8 cellular contexts compared by ENCODE assay signal in the genomic region with DNA sequence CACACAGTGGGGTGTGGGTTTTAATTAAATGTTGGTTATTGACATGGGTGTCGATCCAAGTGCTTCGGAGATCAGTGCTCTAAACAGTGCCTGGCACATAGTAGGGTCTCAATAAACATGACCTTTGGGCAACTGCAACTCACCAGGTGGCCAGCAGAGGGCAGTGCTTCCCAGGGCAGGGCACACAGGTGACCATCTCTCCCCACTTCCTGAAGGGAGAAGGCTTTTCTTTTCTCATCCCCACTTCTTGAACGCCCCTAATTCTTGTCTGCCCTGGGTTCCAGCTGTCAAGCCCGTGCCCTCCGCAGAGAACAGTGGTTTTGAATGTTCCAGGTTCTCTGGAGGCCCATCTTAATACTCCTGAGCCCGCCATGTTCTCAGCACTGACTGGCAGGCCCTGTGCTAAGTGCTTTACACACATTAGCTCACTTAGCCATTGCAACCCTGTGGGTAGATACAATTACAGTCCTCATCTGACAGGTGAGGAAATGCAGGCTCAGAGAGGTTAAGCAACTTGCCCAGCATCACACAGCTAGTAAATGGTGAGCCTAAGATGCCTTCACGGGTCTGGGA. TPM values are rescaled to one million over a fixed set of nuclear protein-coding genes. Genes with fewer than 3 reads are reported as not detected.
DNase-seq lines count a peak whose midpoint lies in the region; ATAC-seq and TF ChIP-seq lines count a peak whose summit lies in the region.

No MANE protein-coding gene starts in this region.

- no peaks in the 10 kb centered on the region for H3K9me3 ChIP-seq in liver (ENCODE audit: control insufficient read depth in 4 of 4, low read length in 3 of 4)

- H3K4me1 ChIP-seq in liver (ENCODE audit: control insufficient read depth in 4 of 4, insufficient read depth in 4 of 4, low read length in 3 of 4): peaks cover 2 to 4% (median 4%) of the 10 kb centered on the region in 4 donors

- H3K4me1 Mint-ChIP-seq in CD14-positive monocyte: peaks cover 40% of the 10 kb centered on the region

- H3K4me3 ChIP-seq in brain microvascular endothelial cell (ENCODE audit: low read depth, low read length) (no peak overlapping the region), liver (ENCODE audit: low read depth in 1 of 3, low read length in 3 of 3) (no peak overlapping the region)

- peaks cover 0 to 1% (median 0%) of the 10 kb centered on the region in 7 donors for H3K9me3 Mint-ChIP-seq in CD14-positive monocyte

- H3K27me3 ChIP-seq in brain microvascular endothelial cell (replicated peaks) (peaks cover 8% of the 10 kb centered on the region), liver (ENCODE audit: control insufficient read depth in 4 of 4, insufficient read depth in 4 of 4, low read length in 3 of 4) (no peaks in the 10 kb centered on the region)

- peaks cover 0 to 2% of the 10 kb centered on the region in 2 donors for H3K36me3 Mint-ChIP-seq in CD14-positive monocyte

- peak; percentile 100 for TF ChIP-seq CTCF in CD14-positive monocyte (IDR thresholded peaks at IDR 0.05)
- TF ChIP-seq CTCF in brain microvascular endothelial cell (IDR thresholded peaks at IDR 0.05; ENCODE audit: low read depth, low read length, missing control alignments): peak; percentile 98
- TF ChIP-seq CTCF in liver (IDR thresholded peaks at IDR 0.05; ENCODE audit: low read depth, low read length, missing input control): peak; percentile 93

- H3K27ac ChIP-seq in brain microvascular endothelial cell: no peak overlapping the region
- H3K27ac ChIP-seq in liver (ENCODE audit: low read depth in 1 of 2, low read length in 2 of 2): no peak overlapping the region

- no peak overlapping the region for H3K27ac Mint-ChIP-seq in CD14-positive monocyte

- WGBS in liver: 56% methylated on average over 7 of the region's 7 CpGs

- no peak overlapping the region for H3K9ac ChIP-seq in liver (ENCODE audit: low read depth in 1 of 2, low read length in 2 of 2)

- intact Hi-C loops in CD14-positive monocyte (cut with micrococcal nuclease): loop anchor here (2.0 to 5.0 kb wide), 3 partner anchors 35 to 94 kb away; no protein-coding TSS in a partner anchor

- in situ Hi-C loops in brain microvascular endothelial cell (cut with HindIII; ENCODE audit: low pct_ligation_motif_present, low sequenced_read_pairs): no loop called here

- peaks cover 16 to 26% (median 18%) of the 10 kb centered on the region in 3 donors for H3K27me3 Mint-ChIP-seq in CD14-positive monocyte (ENCODE audit: low read depth in 3 of 3)

- H3K36me3 ChIP-seq in brain microvascular endothelial cell (replicated peaks) (no peaks in the 10 kb centered on the region), liver (ENCODE audit: control insufficient read depth in 4 of 4, insufficient read depth in 3 of 4, low read depth in 1 of 4, low read length in 3 of 4) (no peaks in the 10 kb centered on the region)

- DNase-seq in CD14-positive monocyte (ENCODE audit: low spot score) (no peak), UCSD-AML1 (lab: John Stamatoyannopoulos, UW; ENCODE audit: unreplicated experiment) (peak; percentile 51), brain microvascular endothelial cell (no peak), 8988T (no peak), epidermal melanocyte (ENCODE audit: insufficient read length, low spot score) (no peak)
- peak; percentile 91 for DNase-seq in stimulated activated CD8-positive, alpha-beta memory T cell treated with anti-CD3 and anti-CD28 coated beads, Interleukin-4, amount 100 ng/mL, for 48 hours

- ATAC-seq in HG02885 (IDR thresholded peaks at IDR 0.05; ENCODE audit: poor library complexity, unreplicated experiment): peak; percentile 33

- H3K4me3 Mint-ChIP-seq in CD14-positive monocyte: no peak overlapping the region

- TF ChIP-seq RAD21 in liver (IDR thresholded peaks at IDR 0.05): peak; percentile 82 to 91

TF ChIP-seq in liver, 16 proteins besides CTCF, POLR2A, EP300 and RAD21:
- TF ChIP-seq NR2F2 (IDR thresholded peaks at IDR 0.05) (no peak), FOXA2 (IDR thresholded peaks at IDR 0.05) (no peak), SP1 (IDR thresholded peaks at IDR 0.05) (no peak), HNF4A (conservative IDR thresholded peaks at IDR 0.05) (peak in 1 of 2 donors; percentile 34)
- TF ChIP-seq, protein P1, sequence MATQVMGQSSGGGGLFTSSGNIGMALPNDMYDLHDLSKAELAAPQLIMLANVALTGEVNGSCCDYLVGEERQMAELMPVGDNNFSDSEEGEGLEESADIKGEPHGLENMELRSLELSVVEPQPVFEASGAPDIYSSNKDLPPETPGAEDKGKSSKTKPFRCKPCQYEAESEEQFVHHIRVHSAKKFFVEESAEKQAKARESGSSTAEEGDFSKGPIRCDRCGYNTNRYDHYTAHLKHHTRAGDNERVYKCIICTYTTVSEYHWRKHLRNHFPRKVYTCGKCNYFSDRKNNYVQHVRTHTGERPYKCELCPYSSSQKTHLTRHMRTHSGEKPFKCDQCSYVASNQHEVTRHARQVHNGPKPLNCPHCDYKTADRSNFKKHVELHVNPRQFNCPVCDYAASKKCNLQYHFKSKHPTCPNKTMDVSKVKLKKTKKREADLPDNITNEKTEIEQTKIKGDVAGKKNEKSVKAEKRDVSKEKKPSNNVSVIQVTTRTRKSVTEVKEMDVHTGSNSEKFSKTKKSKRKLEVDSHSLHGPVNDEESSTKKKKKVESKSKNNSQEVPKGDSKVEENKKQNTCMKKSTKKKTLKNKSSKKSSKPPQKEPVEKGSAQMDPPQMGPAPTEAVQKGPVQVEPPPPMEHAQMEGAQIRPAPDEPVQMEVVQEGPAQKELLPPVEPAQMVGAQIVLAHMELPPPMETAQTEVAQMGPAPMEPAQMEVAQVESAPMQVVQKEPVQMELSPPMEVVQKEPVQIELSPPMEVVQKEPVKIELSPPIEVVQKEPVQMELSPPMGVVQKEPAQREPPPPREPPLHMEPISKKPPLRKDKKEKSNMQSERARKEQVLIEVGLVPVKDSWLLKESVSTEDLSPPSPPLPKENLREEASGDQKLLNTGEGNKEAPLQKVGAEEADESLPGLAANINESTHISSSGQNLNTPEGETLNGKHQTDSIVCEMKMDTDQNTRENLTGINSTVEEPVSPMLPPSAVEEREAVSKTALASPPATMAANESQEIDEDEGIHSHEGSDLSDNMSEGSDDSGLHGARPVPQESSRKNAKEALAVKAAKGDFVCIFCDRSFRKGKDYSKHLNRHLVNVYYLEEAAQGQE (IDR thresholded peaks at IDR 0.05): no peak
- TF ChIP-seq, protein P2, sequence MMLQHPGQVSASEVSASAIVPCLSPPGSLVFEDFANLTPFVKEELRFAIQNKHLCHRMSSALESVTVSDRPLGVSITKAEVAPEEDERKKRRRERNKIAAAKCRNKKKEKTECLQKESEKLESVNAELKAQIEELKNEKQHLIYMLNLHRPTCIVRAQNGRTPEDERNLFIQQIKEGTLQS (IDR thresholded peaks at IDR 0.05): no peak
- TF ChIP-seq, protein P3, sequence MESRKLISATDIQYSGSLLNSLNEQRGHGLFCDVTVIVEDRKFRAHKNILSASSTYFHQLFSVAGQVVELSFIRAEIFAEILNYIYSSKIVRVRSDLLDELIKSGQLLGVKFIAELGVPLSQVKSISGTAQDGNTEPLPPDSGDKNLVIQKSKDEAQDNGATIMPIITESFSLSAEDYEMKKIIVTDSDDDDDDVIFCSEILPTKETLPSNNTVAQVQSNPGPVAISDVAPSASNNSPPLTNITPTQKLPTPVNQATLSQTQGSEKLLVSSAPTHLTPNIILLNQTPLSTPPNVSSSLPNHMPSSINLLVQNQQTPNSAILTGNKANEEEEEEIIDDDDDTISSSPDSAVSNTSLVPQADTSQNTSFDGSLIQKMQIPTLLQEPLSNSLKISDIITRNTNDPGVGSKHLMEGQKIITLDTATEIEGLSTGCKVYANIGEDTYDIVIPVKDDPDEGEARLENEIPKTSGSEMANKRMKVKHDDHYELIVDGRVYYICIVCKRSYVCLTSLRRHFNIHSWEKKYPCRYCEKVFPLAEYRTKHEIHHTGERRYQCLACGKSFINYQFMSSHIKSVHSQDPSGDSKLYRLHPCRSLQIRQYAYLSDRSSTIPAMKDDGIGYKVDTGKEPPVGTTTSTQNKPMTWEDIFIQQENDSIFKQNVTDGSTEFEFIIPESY (IDR thresholded peaks at IDR 0.05): no peak
TF ChIP-seq in liver: peak in this region for 1.

RNA-seq across cellular contexts. Expression of a gene that starts 16.3 kb away (rescaled TPM):
- polyA plus RNA-seq in CD14-positive monocyte (under 1 TPM; 0.08 to 0.60 TPM), liver (1 to 10 TPM; 1.3 to 1.6 TPM)
- 1 to 10 TPM; 1.3 to 4.3 TPM for total RNA-seq in liver

RNA-seq across cellular contexts. Expression of a gene that starts 17.0 kb away (rescaled TPM):
- polyA plus RNA-seq in CD14-positive monocyte (under 1 TPM in 1 of 2 donors, not detected in 1; 0.40 TPM), liver (not detected)
- total RNA-seq in liver: under 1 TPM in 1 of 2 donors, not detected in 1; 0.25 TPM

RNA-seq across cellular contexts. Expression of a gene that starts 30.7 kb away (rescaled TPM):
- polyA plus RNA-seq in CD14-positive monocyte (10 to 100 TPM; 15.8 to 19.6 TPM), liver (10 to 100 TPM in 1 of 2 donors, 1 to 10 TPM in 1; 8.3 to 10.4 TPM)
- 10 to 100 TPM in 1 of 2 donors, 1 to 10 TPM in 1; 6.1 to 15.4 TPM for total RNA-seq in liver

RNA-seq across cellular contexts. Expression of a gene that starts 36.5 kb away (rescaled TPM):
- polyA plus RNA-seq in CD14-positive monocyte (10 to 100 TPM; 19.0 to 20.6 TPM), liver (1 to 10 TPM; 5.5 to 8.0 TPM)
- total RNA-seq in liver: 1 to 10 TPM; 7.9 to 8.1 TPM

Comparison
In these comparisons a context has a peak if more than half of its experiments do, and no peak if none do; other contexts are left out.
1. DNase-seq: peak in UCSD-AML1 (single experiment) and stimulated activated CD8-positive, alpha-beta memory T cell treated with anti-CD3 and anti-CD28 coated beads, Interleukin-4, amount 100 ng/mL, for 48 hours (single experiment); none in CD14-positive monocyte (single experiment), brain microvascular endothelial cell (single experiment), 8988T (single experiment) and epidermal melanocyte (single experiment).
2. Peak in every context shown above with its lines, with median percentiles within 50 percentile points of each other: CTCF ChIP-seq.